Comparison of ENCODE assay signal across 1 cellular context in genomic region chrX:35015627-35016026, GRCh38.
TF ChIP-seq lines count a peak whose summit lies in the region.

No MANE protein-coding gene starts in this region.

TF ChIP-seq in HepG2, 621 proteins besides CTCF, POLR2A, EP300 and RAD21:
- TF ChIP-seq MAFF (IDR thresholded peaks at IDR 0.05; ENCODE audit: low read depth, low read length), result peak; percentile 76
- peak; percentile 38 to 84; a peak in 3 of 4 replicates for TF ChIP-seq MAFK (conservative IDR thresholded peaks at IDR 0.05 in 1 of 2, IDR thresholded peaks at IDR 0.05 in 1 of 2; ENCODE audit: low read length in 2 of 2)
- no peak for TF ChIP-seq HBP1 (CRISPR knock-in tag; IDR thresholded peaks at IDR 0.05; ENCODE audit: low read depth)
